In genomic region chr6:45713981-45714685, GRCh38 we compare ENCODE assay signal across 10 cellular contexts.
A peak's percentile ranks its signal among the peaks of the same experiment; 100 is the strongest.
DNase-seq lines count a peak whose midpoint lies in the region; ATAC-seq and TF ChIP-seq lines count a peak whose summit lies in the region.
"Had no signal": no experiment of that assay in that cellular context is flagged by ENCODE, and none has a peak within 500 bp of the region (broad histone marks: within the 10 kb centered on the region; RNA-seq: fewer than 3 reads in every experiment).

No MANE protein-coding gene starts in this region.

- H3K79me2 ChIP-seq in KMS-11 (ENCODE audit: insufficient read depth, low read depth): peaks cover 4% of the 10 kb centered on the region; the same call in 1 of the 2 replicates

- no peak overlapping the region for H3K4me3 ChIP-seq in KMS-11 (IDR thresholded peaks at IDR 0.05; ENCODE audit: insufficient read depth, low read depth, low read length)
- H3K4me3 ChIP-seq in neuron (ENCODE audit: low read length): no peak overlapping the region
- H3K4me3 ChIP-seq: upper lobe of right lung had no signal

- ATAC-seq in HG02938 (IDR thresholded peaks at IDR 0.05; ENCODE audit: unreplicated experiment): no peak

- H3K36me3 ChIP-seq in KMS-11 (ENCODE audit: insufficient read depth): no peaks in the 10 kb centered on the region
- no peaks in the 10 kb centered on the region for H3K36me3 ChIP-seq in neuron (ENCODE audit: insufficient read depth, low read length)
- H3K36me3 ChIP-seq: upper lobe of right lung had no signal

- DNase-seq in activated CD4-positive, alpha-beta T cell treated with anti-CD3 and anti-CD28 coated beads, Interleukin-2, amount 10 ng/mL, durations not matched to agents 24 days and 14 days: no peak
- no peak for DNase-seq in activated CD4-positive, alpha-beta T cell treated with anti-CD3 and anti-CD28 coated beads, Interleukin-2, amount 50 U/mL, for 1 hour
- DNase-seq in putamen (ENCODE audit: low spot score) (no peak), iPS-NIHi11 (ENCODE audit: low spot score) (no peak)
- DNase-seq: upper lobe of right lung had no signal

- H3K27ac ChIP-seq in KMS-11: peak overlapping the region; percentile 66
- H3K27ac ChIP-seq: epithelial cell of prostate, upper lobe of right lung had no signal

- H3K4me1 Mint-ChIP-seq in activated CD4-positive, alpha-beta T cell treated with anti-CD3 and anti-CD28 coated beads, Interleukin-2, amount 10 ng/mL, durations not matched to agents 24 days and 14 days: peaks cover 58% of the 10 kb centered on the region
- H3K4me1 Mint-ChIP-seq in activated naive CD8-positive, alpha-beta T cell (ENCODE audit: low read depth): peaks cover 47% of the 10 kb centered on the region

- H2AFZ ChIP-seq in KMS-11 (ENCODE audit: low read depth) (peak overlapping the region; percentile 61), neuron (ENCODE audit: low read depth, low read length) (peak overlapping the region; percentile 39)

- peak overlapping the region; percentile 50 for H3K4me3 Mint-ChIP-seq in activated CD4-positive, alpha-beta T cell treated with anti-CD3 and anti-CD28 coated beads, Interleukin-2, amount 10 ng/mL, durations not matched to agents 24 days and 14 days
- H3K4me3 Mint-ChIP-seq in activated naive CD8-positive, alpha-beta T cell: peak overlapping the region; percentile 44

- no peaks in the 10 kb centered on the region for H3K36me3 Mint-ChIP-seq in activated CD4-positive, alpha-beta T cell treated with anti-CD3 and anti-CD28 coated beads, Interleukin-2, amount 10 ng/mL, durations not matched to agents 24 days and 14 days (ENCODE audit: low read depth)
- no peaks in the 10 kb centered on the region for H3K36me3 Mint-ChIP-seq in activated naive CD8-positive, alpha-beta T cell

- H3K9me3 ChIP-seq in neuron (ENCODE audit: low read length): no peaks in the 10 kb centered on the region
- H3K9me3 ChIP-seq: upper lobe of right lung had no signal

- H3K27ac Mint-ChIP-seq in activated CD4-positive, alpha-beta T cell treated with anti-CD3 and anti-CD28 coated beads, Interleukin-2, amount 10 ng/mL, durations not matched to agents 24 days and 14 days: peak overlapping the region; percentile 89
- H3K27ac Mint-ChIP-seq in activated naive CD8-positive, alpha-beta T cell: peak overlapping the region; percentile 97

- H3K4me2 ChIP-seq in KMS-11: peak overlapping the region; percentile 91

- no peaks in the 10 kb centered on the region for H3K9me3 Mint-ChIP-seq in activated CD4-positive, alpha-beta T cell treated with anti-CD3 and anti-CD28 coated beads, Interleukin-2, amount 10 ng/mL, durations not matched to agents 24 days and 14 days
- no peaks in the 10 kb centered on the region for H3K9me3 Mint-ChIP-seq in activated naive CD8-positive, alpha-beta T cell (ENCODE audit: low read depth)

- H4K20me1 ChIP-seq in KMS-11 (ENCODE audit: insufficient read depth): no peaks in the 10 kb centered on the region

- peaks cover 3% of the 10 kb centered on the region for H3K27me3 Mint-ChIP-seq in activated CD4-positive, alpha-beta T cell treated with anti-CD3 and anti-CD28 coated beads, Interleukin-2, amount 10 ng/mL, durations not matched to agents 24 days and 14 days
- H3K27me3 Mint-ChIP-seq in activated naive CD8-positive, alpha-beta T cell: no peaks in the 10 kb centered on the region

- no peak for TF ChIP-seq CTCF in KMS-11 (conservative IDR thresholded peaks at IDR 0.05; ENCODE audit: low read depth, low read length)

- peaks cover 73% of the 10 kb centered on the region for H3K4me1 ChIP-seq in KMS-11 (ENCODE audit: low read depth, poor library complexity, severe bottlenecking)
- no peaks in the 10 kb centered on the region for H3K4me1 ChIP-seq in neuron (ENCODE audit: insufficient read depth, low read length)

- intact Hi-C loops in activated CD4-positive, alpha-beta T cell treated with anti-CD3 and anti-CD28 coated beads, Interleukin-2, amount 10 ng/mL, durations not matched to agents 24 days and 14 days (cut with micrococcal nuclease): loop anchor here (1.0 to 10.0 kb wide), 9 partner anchors 88 to 1122 kb away; partner anchors contain the start of gene CLIC5

- peak overlapping the region; percentile 39; the same call in 1 of the 2 replicates for H3K9ac ChIP-seq in KMS-11

- no peaks in the 10 kb centered on the region for H3K27me3 ChIP-seq in KMS-11 (ENCODE audit: insufficient read depth, low read depth)
- H3K27me3 ChIP-seq in neuron (ENCODE audit: insufficient read depth, low read length): no peaks in the 10 kb centered on the region
- H3K27me3 ChIP-seq: upper lobe of right lung had no signal
